8 cellular contexts compared by ENCODE assay signal in the genomic region with DNA sequence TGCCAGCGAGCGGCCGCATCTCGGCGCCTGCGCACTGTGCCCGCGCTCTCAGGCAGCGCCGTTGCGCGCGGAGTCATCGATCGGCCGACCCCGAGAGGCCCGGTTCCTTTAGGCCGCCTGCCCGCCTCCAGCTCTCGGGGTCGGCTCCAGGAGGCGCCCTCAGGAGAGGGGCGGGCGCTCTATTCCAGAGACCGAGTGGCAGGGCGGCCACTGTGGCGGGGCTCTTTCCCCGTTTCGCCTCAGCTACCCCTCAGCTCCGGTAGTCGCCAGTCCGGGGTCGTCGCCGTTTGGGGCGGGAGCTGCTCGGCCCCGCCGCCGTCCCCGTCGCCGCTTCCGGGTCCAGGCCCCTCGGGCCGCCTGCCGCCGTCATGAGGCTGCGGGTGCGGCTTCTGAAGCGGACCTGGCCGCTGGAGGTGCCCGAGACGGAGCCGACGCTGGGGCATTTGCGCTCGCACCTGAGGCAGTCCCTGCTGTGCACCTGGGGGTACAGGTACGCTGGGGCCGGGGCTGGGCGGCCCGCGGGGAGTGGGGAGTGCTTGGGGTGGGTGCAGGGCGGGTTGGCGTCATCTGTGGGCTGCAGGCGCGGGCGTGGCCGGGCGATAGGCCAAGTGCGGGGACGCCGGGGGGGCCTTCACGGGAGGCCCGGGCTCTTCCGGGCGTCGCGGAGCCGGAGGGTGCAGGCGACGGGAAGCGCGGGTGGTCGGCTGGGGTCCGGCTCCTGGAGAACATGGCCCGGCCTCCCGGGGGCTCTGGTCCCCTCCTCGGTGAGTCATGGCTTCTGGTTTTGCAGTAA. TPM values are rescaled to one million over a fixed set of nuclear protein-coding genes. Genes with fewer than 3 reads are reported as not detected.
DNase-seq lines count a peak whose midpoint lies in the region; ATAC-seq and TF ChIP-seq lines count a peak whose summit lies in the region.

A gene (plus strand): TSS at position 177 of the 793 bp plus-strand sequence. CDS start 192 bp downstream, at position 369.

- ATAC-seq in HG02610 (IDR thresholded peaks at IDR 0.05; ENCODE audit: unreplicated experiment) (peak; percentile 63), Right ventricle myocardium superior (ENCODE audit: poor library complexity) (peak; percentile 93)

- H3K79me2 ChIP-seq in parathyroid adenoma: peaks cover 11% of the 10 kb centered on the region

- H3K4me1 ChIP-seq in parathyroid adenoma (peaks cover 7% of the 10 kb centered on the region), tibial artery (peaks cover 0 to 32% (median 25%) of the 10 kb centered on the region in 4 donors)

- H2AFZ ChIP-seq in parathyroid adenoma: peak within 1 kb of the TSS; percentile 91

- H3K9me3 ChIP-seq in parathyroid adenoma (ENCODE audit: control insufficient read depth, low read length) (no peaks in the 10 kb centered on the region), tibial artery (no peaks in the 10 kb centered on the region)

- intact Hi-C loops in Right ventricle myocardium superior (cut with DNase I) (loop anchor here (10.0 kb wide), 2 partner anchors 60 to 500 kb away; a partner anchor contains a TSS), tibial artery (cut with DNase I; ENCODE audit: low total_unique reads) (loop anchor here (5.0 kb wide), 1 partner anchor 63 kb away; a partner anchor contains a TSS)

- H3K27ac ChIP-seq in parathyroid adenoma (peak within 1 kb of the TSS; percentile 97), tibial artery (peak within 1 kb of the TSS; percentile 98 to 99)

- DNase-seq in GM12864 (ENCODE audit: low read depth): no peak
- peak; percentile 82 for DNase-seq in NCI-H1105 treated with DMSO at 0.1 percent for 48 hours (lab: John Stamatoyannopoulos, UW)
- DNase-seq in SW 1271 (lab: John Stamatoyannopoulos, UW): peak; percentile 60 to 76
- DNase-seq in activated naive CD8-positive, alpha-beta T cell treated with anti-CD3 and anti-CD28 coated beads, Interleukin-2, amount 50 U/mL, for 16 hours (ENCODE audit: low read depth, low spot score): peak; percentile 69
- DNase-seq in Right ventricle myocardium superior: peak; percentile 96
- DNase-seq in tibial artery: peak; percentile 92 to 95

- H3K36me3 ChIP-seq in parathyroid adenoma (ENCODE audit: control insufficient read depth, insufficient read depth, low read length) (no peaks in the 10 kb centered on the region), tibial artery (peaks cover 0 to 4% (median 0%) of the 10 kb centered on the region in 3 donors)

- peak within 1 kb of the TSS; percentile 80 for H3K9ac ChIP-seq in parathyroid adenoma

- H3K27me3 ChIP-seq in parathyroid adenoma (ENCODE audit: control insufficient read depth, insufficient read depth, low read length) (no peaks in the 10 kb centered on the region), tibial artery (no peaks in the 10 kb centered on the region)

- peak within 1 kb of the TSS; percentile 82 for H3K4me2 ChIP-seq in parathyroid adenoma (ENCODE audit: low read length)

- TF ChIP-seq CTCF in GM12864 (IDR thresholded peaks at IDR 0.05; ENCODE audit: low read depth, low read length, missing control alignments) (no peak), parathyroid adenoma (IDR thresholded peaks at IDR 0.05) (peak; percentile 24), tibial artery (IDR thresholded peaks at IDR 0.05) (peak; percentile 36 to 37)

- H3K4me3 ChIP-seq in GM12864 (ENCODE audit: low read depth, low read length) (peak within 1 kb of the TSS; percentile 93), parathyroid adenoma (ENCODE audit: low read depth, low read length) (peak within 1 kb of the TSS; percentile 93), tibial artery (peak within 1 kb of the TSS; percentile 85 to 93)

RNA-seq across cellular contexts. Expression of the gene that starts here (rescaled TPM):
- total RNA-seq in Right ventricle myocardium superior: 30.3 TPM
